21 cellular contexts compared by ENCODE assay signal in the genomic region with DNA sequence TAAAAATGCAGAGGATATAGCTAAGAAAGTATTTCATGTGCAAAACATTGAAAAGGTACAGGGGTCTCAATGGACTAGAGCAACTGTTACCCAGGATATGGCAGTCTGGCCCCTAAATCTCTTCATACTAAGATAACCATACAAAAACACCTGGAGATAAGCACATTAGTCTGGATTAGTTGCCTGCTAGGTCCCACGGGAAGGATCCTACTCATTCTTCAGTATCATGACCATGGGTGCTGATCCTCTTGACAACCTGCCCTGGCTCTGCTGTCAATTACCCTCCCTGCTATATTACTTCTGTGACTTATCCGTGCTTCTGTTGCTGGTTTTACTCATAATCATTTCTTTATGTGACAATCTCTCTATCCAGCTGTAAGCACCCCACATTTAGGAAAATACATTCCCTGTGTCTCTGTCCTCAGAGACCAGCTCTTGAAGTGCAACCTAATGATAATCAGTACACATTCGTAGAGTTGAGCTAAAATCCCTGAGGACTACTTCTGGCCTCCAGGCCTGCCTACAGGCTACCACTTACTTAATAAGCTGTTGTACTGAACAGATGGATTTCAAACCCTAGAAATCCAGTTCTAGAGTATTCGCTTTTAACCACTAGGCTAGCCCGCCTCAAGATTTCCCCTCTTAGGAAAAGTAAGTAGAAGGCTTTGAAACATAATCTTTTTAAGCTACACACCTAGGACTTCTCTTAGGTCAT.
"Had no signal": no experiment of that assay in that cellular context is flagged by ENCODE, and none has a peak within 500 bp of the region (broad histone marks: within the 10 kb centered on the region; RNA-seq: fewer than 3 reads in every experiment).

No MANE protein-coding gene starts in this region.

- H3K4me3 Mint-ChIP-seq: activated CD4-positive, alpha-beta memory T cell treated with anti-CD3 and anti-CD28 coated beads, Interleukin-2, amount 10 ng/mL, durations not matched to agents 7 days and 5 days; activated CD4-positive, alpha-beta T cell treated with anti-CD3 and anti-CD28 coated beads, Interleukin-2, amount 10 ng/mL, durations not matched to agents 24 days and 14 days; activated CD8-positive, alpha-beta memory T cell treated with anti-CD3 and anti-CD28 coated beads, Interleukin-2, amount 10 ng/mL, durations not matched to agents 7 days and 5 days; activated naive CD8-positive, alpha-beta T cell treated with anti-CD3 and anti-CD28 coated beads, Interleukin-2, amount 50 U/mL, for 24 hours; activated T-helper 1 cell treated with anti-CD3 and anti-CD28 coated beads, Interleukin-12 subunit alpha, Interleukin-12 subunit beta, Interleukin-2, Interleukin-4 antibody, amounts not matched to agents 30 ng/mL and 10 ng/mL and 1 ng/mL, durations not matched to agents 14 hours and 24 hours and 36 hours; natural killer cell treated with Interleukin-12 subunit alpha and Interleukin-12 subunit beta and Interleukin-15 and Interleukin-18, amount 100 ng/mL, for 72 hours had no signal

- ATAC-seq: activated CD4-positive, CD25-positive, alpha-beta regulatory T cell treated with anti-CD3 and anti-CD28 coated beads, Interleukin-2, amount 50 U/mL, for 24 hours; activated CD8-positive, alpha-beta memory T cell treated with anti-CD3 and anti-CD28 coated beads, Interleukin-2, amount 10 ng/mL, durations not matched to agents 7 days and 5 days; activated naive CD8-positive, alpha-beta T cell treated with anti-CD3 and anti-CD28 coated beads, Interleukin-2, amount 50 U/mL, for 24 hours; gastrocnemius medialis; natural killer cell treated with Interleukin-12 subunit alpha and Interleukin-12 subunit beta and Interleukin-15 and Interleukin-18, amount 100 ng/mL, for 72 hours had no signal

- H3K36me3 Mint-ChIP-seq: activated CD8-positive, alpha-beta memory T cell treated with anti-CD3 and anti-CD28 coated beads, Interleukin-2, amount 10 ng/mL, durations not matched to agents 7 days and 5 days; natural killer cell treated with Interleukin-12 subunit alpha and Interleukin-12 subunit beta and Interleukin-15 and Interleukin-18, amount 100 ng/mL, for 72 hours had no signal

- H3K27me3 Mint-ChIP-seq: activated CD4-positive, alpha-beta memory T cell treated with anti-CD3 and anti-CD28 coated beads, Interleukin-2, amount 10 ng/mL, durations not matched to agents 7 days and 5 days; activated CD4-positive, alpha-beta T cell treated with anti-CD3 and anti-CD28 coated beads, Interleukin-2, amount 10 ng/mL, durations not matched to agents 24 days and 14 days; activated CD8-positive, alpha-beta memory T cell treated with anti-CD3 and anti-CD28 coated beads, Interleukin-2, amount 10 ng/mL, durations not matched to agents 7 days and 5 days; activated naive CD8-positive, alpha-beta T cell treated with anti-CD3 and anti-CD28 coated beads, Interleukin-2, amount 50 U/mL, for 24 hours; natural killer cell treated with Interleukin-12 subunit alpha and Interleukin-12 subunit beta and Interleukin-15 and Interleukin-18, amount 100 ng/mL, for 72 hours had no signal

- H3K27ac Mint-ChIP-seq: activated CD4-positive, alpha-beta memory T cell treated with anti-CD3 and anti-CD28 coated beads, Interleukin-2, amount 10 ng/mL, durations not matched to agents 7 days and 5 days; activated CD4-positive, alpha-beta T cell treated with anti-CD3 and anti-CD28 coated beads, Interleukin-2, amount 10 ng/mL, durations not matched to agents 24 days and 14 days; activated CD8-positive, alpha-beta memory T cell treated with anti-CD3 and anti-CD28 coated beads, Interleukin-2, amount 10 ng/mL, durations not matched to agents 7 days and 5 days; activated naive CD8-positive, alpha-beta T cell treated with anti-CD3 and anti-CD28 coated beads, Interleukin-2, amount 50 U/mL, for 24 hours; activated T-helper 1 cell treated with anti-CD3 and anti-CD28 coated beads, Interleukin-12 subunit alpha, Interleukin-12 subunit beta, Interleukin-2, Interleukin-4 antibody, amounts not matched to agents 30 ng/mL and 10 ng/mL and 1 ng/mL, durations not matched to agents 14 hours and 24 hours and 36 hours; natural killer cell treated with Interleukin-12 subunit alpha and Interleukin-12 subunit beta and Interleukin-15 and Interleukin-18, amount 100 ng/mL, for 72 hours had no signal

- DNase-seq: activated CD4-positive, alpha-beta memory T cell treated with anti-CD3 and anti-CD28 coated beads, Interleukin-2, amount 10 ng/mL, durations not matched to agents 7 days and 5 days; activated CD4-positive, alpha-beta T cell treated with anti-CD3 and anti-CD28 coated beads, Interleukin-2, amount 10 ng/mL, durations not matched to agents 24 days and 14 days; activated CD8-positive, alpha-beta memory T cell treated with anti-CD3 and anti-CD28 coated beads, Interleukin-2, amount 10 ng/mL, durations not matched to agents 7 days and 5 days; activated gamma-delta T cell; activated naive CD4-positive, alpha-beta T cell treated with anti-CD3 and anti-CD28 coated beads, Interleukin-2, amount 50 U/mL, for 16 hours; activated naive CD8-positive, alpha-beta T cell treated with anti-CD3 and anti-CD28 coated beads, Interleukin-2, amount 50 U/mL, for 24 hours; activated T-cell treated with anti-CD3 and anti-CD28 coated beads for 4 hours; cerebellar nuclear complex; gastrocnemius medialis; head of caudate nucleus; hypothalamus; ovary; spleen; stimulated activated CD4-positive, alpha-beta T cell treated with anti-CD3 and anti-CD28 coated beads, Interleukin-4, amount 100 ng/mL, for 1 hour; stimulated activated naive CD4-positive, alpha-beta T cell; testis; trophoblast cell; uterus had no signal

- H3K9me3 Mint-ChIP-seq: activated CD4-positive, alpha-beta T cell treated with anti-CD3 and anti-CD28 coated beads, Interleukin-2, amount 10 ng/mL, durations not matched to agents 24 days and 14 days; activated naive CD8-positive, alpha-beta T cell treated with anti-CD3 and anti-CD28 coated beads, Interleukin-2, amount 50 U/mL, for 24 hours; activated T-helper 1 cell treated with anti-CD3 and anti-CD28 coated beads, Interleukin-12 subunit alpha, Interleukin-12 subunit beta, Interleukin-2, Interleukin-4 antibody, amounts not matched to agents 30 ng/mL and 10 ng/mL and 1 ng/mL, durations not matched to agents 14 hours and 24 hours and 36 hours had no signal

- H3K4me1 Mint-ChIP-seq: activated CD4-positive, alpha-beta memory T cell treated with anti-CD3 and anti-CD28 coated beads, Interleukin-2, amount 10 ng/mL, durations not matched to agents 7 days and 5 days; activated CD4-positive, alpha-beta T cell treated with anti-CD3 and anti-CD28 coated beads, Interleukin-2, amount 10 ng/mL, durations not matched to agents 24 days and 14 days; activated CD8-positive, alpha-beta memory T cell treated with anti-CD3 and anti-CD28 coated beads, Interleukin-2, amount 10 ng/mL, durations not matched to agents 7 days and 5 days; activated naive CD8-positive, alpha-beta T cell treated with anti-CD3 and anti-CD28 coated beads, Interleukin-2, amount 50 U/mL, for 24 hours had no signal
